In the genomic region with DNA sequence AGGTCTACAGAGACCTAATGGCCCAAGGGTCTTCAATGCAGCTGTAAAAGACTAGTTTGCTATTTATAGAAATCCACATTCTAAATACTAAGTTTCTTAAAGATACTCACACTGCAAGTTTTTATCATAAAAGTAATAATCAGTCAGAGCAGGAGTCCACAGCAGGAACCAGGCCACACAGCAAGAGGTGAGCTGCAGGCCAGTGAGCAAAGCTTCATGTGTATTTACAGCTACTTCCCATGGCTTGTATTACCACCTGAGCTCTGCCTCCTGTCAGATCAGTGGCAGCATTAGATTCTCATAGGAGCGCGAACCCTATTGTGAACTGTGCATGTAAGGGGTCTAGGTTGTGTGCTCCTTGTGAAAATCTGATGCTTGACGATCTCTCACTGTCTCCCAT, we compare ENCODE assay signal across 27 cellular contexts.
"Had no signal": no experiment of that assay in that cellular context is flagged by ENCODE, and none has a peak within 500 bp of the region (broad histone marks: within the 10 kb centered on the region; RNA-seq: fewer than 3 reads in every experiment).

No MANE protein-coding gene starts in this region.

- DNase-seq: activated CD4-positive, alpha-beta memory T cell treated with anti-CD3 and anti-CD28 coated beads for 36 hours; activated CD4-positive, alpha-beta T cell treated with anti-CD3 and anti-CD28 coated beads for 36 hours; activated CD4-positive, alpha-beta T cell treated with anti-CD3 and anti-CD28 coated beads, Interleukin-2, amount 10 ng/mL, durations not matched to agents 24 days and 14 days; activated CD4-positive, CD25-positive, alpha-beta regulatory T cell; activated CD4-positive, CD25-positive, alpha-beta regulatory T cell treated with anti-CD3 and anti-CD28 coated beads, Interleukin-2, amount 50 U/mL, for 72 hours; activated CD8-positive, alpha-beta memory T cell treated with anti-CD3 and anti-CD28 coated beads, Interleukin-2, amount 10 ng/mL, durations not matched to agents 7 days and 5 days; activated CD8-positive, alpha-beta memory T cell treated with anti-CD3 and anti-CD28 coated beads, Interleukin-2, amount 50 U/mL, for 4 hours; activated CD8-positive, alpha-beta T cell treated with anti-CD3 and anti-CD28 coated beads, Interleukin-2, amount 10 ng/mL, durations not matched to agents 7 days and 5 days; activated effector memory CD4-positive, alpha-beta T cell treated with anti-CD3 and anti-CD28 coated beads, Interleukin-2, amount 50 U/mL, for 16 hours; activated naive CD4-positive, alpha-beta T cell treated with anti-CD3 and anti-CD28 coated beads for 36 hours; activated naive CD8-positive, alpha-beta T cell treated with anti-CD3 and anti-CD28 coated beads for 36 hours; activated naive CD8-positive, alpha-beta T cell treated with anti-CD3 and anti-CD28 coated beads, Interleukin-2, amount 50 U/mL, for 24 hours; activated T-cell treated with anti-CD3 and anti-CD28 coated beads, Interleukin-2, amount 50 U/mL, for 1 hour; activated T-cell treated with anti-CD3 and anti-CD28 coated beads, Interleukin-2, amount 50 U/mL, for 48 hours; adrenal gland; amygdala; aorta; body of pancreas; caudate nucleus; colonic mucosa; effector CD8-positive, alpha-beta T cell; esophagus squamous epithelium; foreskin melanocyte; heart right ventricle; T-helper 2 cell had no signal

- H3K4me1 ChIP-seq: adrenal gland, body of pancreas, colonic mucosa, esophagus squamous epithelium, gastroesophageal sphincter, heart right ventricle had no signal

- H3K27ac ChIP-seq: adrenal gland, body of pancreas, colonic mucosa, epithelial cell of prostate, esophagus squamous epithelium, gastroesophageal sphincter, heart right ventricle had no signal

- H3K36me3 ChIP-seq: adrenal gland, colonic mucosa, esophagus squamous epithelium, gastroesophageal sphincter, heart right ventricle had no signal

- H3K9me3 ChIP-seq: adrenal gland, body of pancreas, colonic mucosa, esophagus squamous epithelium, gastroesophageal sphincter, heart right ventricle had no signal

- H3K4me3 ChIP-seq: adrenal gland, body of pancreas, colonic mucosa, esophagus squamous epithelium, gastroesophageal sphincter, heart right ventricle had no signal
